ENCODE assay signal across 1 cellular context in the genomic region with DNA sequence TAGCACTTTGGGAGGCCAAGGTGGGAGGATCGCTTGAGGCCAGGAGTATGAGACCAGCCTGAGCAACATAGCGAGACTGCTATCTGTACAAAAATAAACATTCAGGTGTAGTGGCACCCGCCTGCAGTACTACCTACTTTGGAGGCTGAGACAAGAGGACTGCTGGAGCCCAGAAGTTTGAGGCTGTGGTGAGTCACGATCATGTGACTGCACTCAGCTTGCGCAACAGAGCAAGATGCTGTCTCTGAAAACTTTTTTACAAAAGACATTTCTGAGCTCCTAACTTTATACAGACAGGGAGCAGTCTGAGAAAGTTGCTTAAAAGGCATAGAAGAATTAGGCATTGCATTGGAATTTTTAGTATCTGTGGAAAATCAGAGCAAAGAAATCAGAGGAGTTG.
TF ChIP-seq lines count a peak whose summit lies in the region.

No MANE protein-coding gene starts in this region.

TF ChIP-seq in SK-N-SH, 30 proteins besides CTCF, POLR2A, EP300 and RAD21:
- no peak for TF ChIP-seq GABPA (IDR thresholded peaks at IDR 0.05; ENCODE audit: low read depth)
- TF ChIP-seq, protein P1, sequence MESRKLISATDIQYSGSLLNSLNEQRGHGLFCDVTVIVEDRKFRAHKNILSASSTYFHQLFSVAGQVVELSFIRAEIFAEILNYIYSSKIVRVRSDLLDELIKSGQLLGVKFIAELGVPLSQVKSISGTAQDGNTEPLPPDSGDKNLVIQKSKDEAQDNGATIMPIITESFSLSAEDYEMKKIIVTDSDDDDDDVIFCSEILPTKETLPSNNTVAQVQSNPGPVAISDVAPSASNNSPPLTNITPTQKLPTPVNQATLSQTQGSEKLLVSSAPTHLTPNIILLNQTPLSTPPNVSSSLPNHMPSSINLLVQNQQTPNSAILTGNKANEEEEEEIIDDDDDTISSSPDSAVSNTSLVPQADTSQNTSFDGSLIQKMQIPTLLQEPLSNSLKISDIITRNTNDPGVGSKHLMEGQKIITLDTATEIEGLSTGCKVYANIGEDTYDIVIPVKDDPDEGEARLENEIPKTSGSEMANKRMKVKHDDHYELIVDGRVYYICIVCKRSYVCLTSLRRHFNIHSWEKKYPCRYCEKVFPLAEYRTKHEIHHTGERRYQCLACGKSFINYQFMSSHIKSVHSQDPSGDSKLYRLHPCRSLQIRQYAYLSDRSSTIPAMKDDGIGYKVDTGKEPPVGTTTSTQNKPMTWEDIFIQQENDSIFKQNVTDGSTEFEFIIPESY (IDR thresholded peaks at IDR 0.05; ENCODE audit: borderline replicate concordance, low read depth): no peak
- TF ChIP-seq PBX3 (IDR thresholded peaks at IDR 0.05): no peak
- no peak for TF ChIP-seq NRF1 (IDR thresholded peaks at IDR 0.05; ENCODE audit: low read depth, low read length)
- TF ChIP-seq, protein P2, sequence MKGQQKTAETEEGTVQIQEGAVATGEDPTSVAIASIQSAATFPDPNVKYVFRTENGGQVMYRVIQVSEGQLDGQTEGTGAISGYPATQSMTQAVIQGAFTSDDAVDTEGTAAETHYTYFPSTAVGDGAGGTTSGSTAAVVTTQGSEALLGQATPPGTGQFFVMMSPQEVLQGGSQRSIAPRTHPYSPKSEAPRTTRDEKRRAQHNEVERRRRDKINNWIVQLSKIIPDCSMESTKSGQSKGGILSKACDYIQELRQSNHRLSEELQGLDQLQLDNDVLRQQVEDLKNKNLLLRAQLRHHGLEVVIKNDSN (IDR thresholded peaks at IDR 0.05; ENCODE audit: borderline replicate concordance, low read depth): peak; percentile 85
- peak; percentile 44; the same call in 1 of the 2 replicates for TF ChIP-seq FOSL2 (IDR thresholded peaks at IDR 0.05; ENCODE audit: borderline replicate concordance, low read depth)
- no peak for TF ChIP-seq RCOR1 (IDR thresholded peaks at IDR 0.05; ENCODE audit: low read length)
- no peak for TF ChIP-seq NFIC (IDR thresholded peaks at IDR 0.05; ENCODE audit: borderline replicate concordance)
- no peak for TF ChIP-seq EZH2phosphoT487 (IDR thresholded peaks at IDR 0.05; ENCODE audit: borderline replicate concordance, low read depth)
- TF ChIP-seq SIN3A (IDR thresholded peaks at IDR 0.05; ENCODE audit: borderline replicate concordance, low read depth, low read length): no peak
- TF ChIP-seq IRF3 (IDR thresholded peaks at IDR 0.05; ENCODE audit: low read depth, low read length): no peak
- no peak for TF ChIP-seq MEF2A (IDR thresholded peaks at IDR 0.05; ENCODE audit: borderline replicate concordance, low read depth)
